In the genomic region with DNA sequence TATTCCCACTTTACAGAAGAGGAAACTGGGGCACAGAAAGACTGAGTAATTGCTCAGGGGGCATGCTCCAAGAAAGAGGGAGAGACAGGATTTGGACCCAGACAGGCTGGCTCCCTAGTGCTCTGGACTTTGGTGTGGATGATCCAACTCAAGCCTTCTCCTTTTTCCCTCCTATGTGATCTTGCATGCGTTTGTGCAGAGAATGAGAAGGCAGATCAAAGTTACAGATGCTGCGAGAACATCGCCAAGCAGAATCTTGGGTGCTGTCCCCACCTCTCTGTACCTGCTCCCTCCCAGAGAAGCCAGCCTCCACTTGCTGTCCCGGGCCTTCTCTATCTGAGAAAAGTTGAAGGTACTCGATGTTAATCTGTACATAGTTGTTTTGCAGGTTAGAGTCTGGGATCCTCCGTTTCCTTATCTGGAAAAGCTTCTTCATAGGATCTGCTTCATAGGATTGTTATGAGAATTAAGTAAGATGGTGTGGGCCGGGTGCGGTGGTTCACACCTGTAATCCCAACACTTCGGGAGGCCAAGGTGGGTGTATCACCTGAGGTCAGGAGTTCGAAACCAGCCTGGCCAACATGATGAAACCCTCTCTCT, we compare ENCODE assay signal across 9 cellular contexts. TPM values are rescaled to one million over a fixed set of nuclear protein-coding genes. Genes with fewer than 3 reads are reported as not detected.
DNase-seq lines count a peak whose midpoint lies in the region; ATAC-seq and TF ChIP-seq lines count a peak whose summit lies in the region.
"Had no signal": no experiment of that assay in that cellular context is flagged by ENCODE, and none has a peak within 500 bp of the region (broad histone marks: within the 10 kb centered on the region; RNA-seq: fewer than 3 reads in every experiment).

No MANE protein-coding gene starts in this region.

- no peak for TF ChIP-seq CTCF in ascending aorta (IDR thresholded peaks at IDR 0.05)

- no peaks in the 10 kb centered on the region for H3K9me3 ChIP-seq in ascending aorta
- no peaks in the 10 kb centered on the region for H3K9me3 ChIP-seq in muscle layer of colon (ENCODE audit: low read length)

- intact Hi-C loops in ascending aorta (cut with DNase I): loop anchor here (5.0 to 10.0 kb wide), 2 partner anchors 71 to 504 kb away; no protein-coding TSS in a partner anchor

- peak overlapping the region; percentile 34 for H3K27ac Mint-ChIP-seq in stimulated activated naive CD8-positive, alpha-beta T cell treated with anti-CD3 and anti-CD28 coated beads, Interleukin-15, Interleukin-2, amounts not matched to agents 100 ng/mL and 50 ng/mL, for 24 hours

- H3K4me3 ChIP-seq in ascending aorta (peak overlapping the region; percentile 95 to 99), muscle layer of colon (ENCODE audit: low read depth in 1 of 2, low read length in 2 of 2) (peak overlapping the region in 1 of 2 donors; percentile 73)

- no peak for ATAC-seq in stimulated activated naive CD8-positive, alpha-beta T cell treated with anti-CD3 and anti-CD28 coated beads, Interleukin-15, Interleukin-2, amounts not matched to agents 100 U/mL and 50 U/mL, for 24 hours
- ATAC-seq in GM21737 (IDR thresholded peaks at IDR 0.05; ENCODE audit: unreplicated experiment) (no peak), HG02885 (IDR thresholded peaks at IDR 0.05; ENCODE audit: poor library complexity, unreplicated experiment) (no peak)

- no peaks in the 10 kb centered on the region for H3K9me3 Mint-ChIP-seq in stimulated activated naive CD8-positive, alpha-beta T cell treated with anti-CD3 and anti-CD28 coated beads, Interleukin-15, Interleukin-2, amounts not matched to agents 100 ng/mL and 50 ng/mL, for 24 hours

- peaks cover 0 to 3% of the 10 kb centered on the region in 2 donors for H3K4me1 ChIP-seq in ascending aorta
- H3K4me1 ChIP-seq in muscle layer of colon (ENCODE audit: insufficient read depth, low read length): peaks cover 17% of the 10 kb centered on the region

- no peaks in the 10 kb centered on the region for H3K36me3 ChIP-seq in ascending aorta
- H3K36me3 ChIP-seq in muscle layer of colon (ENCODE audit: insufficient read depth, low read length): no peaks in the 10 kb centered on the region

- H3K4me1 Mint-ChIP-seq in stimulated activated naive CD8-positive, alpha-beta T cell treated with anti-CD3 and anti-CD28 coated beads, Interleukin-15, Interleukin-2, amounts not matched to agents 100 ng/mL and 50 ng/mL, for 24 hours (ENCODE audit: low read depth): peaks cover 29% of the 10 kb centered on the region

- peak overlapping the region in 1 of 2 donors; percentile 88 for H3K27ac ChIP-seq in ascending aorta
- H3K27ac ChIP-seq in muscle layer of colon (ENCODE audit: low read depth, low read length): peak overlapping the region; percentile 79

- TF ChIP-seq POLR2A in erythroblast (IDR thresholded peaks at IDR 0.05; ENCODE audit: low read length): no peak

- peak overlapping the region; percentile 84 for H3K4me3 Mint-ChIP-seq in stimulated activated naive CD8-positive, alpha-beta T cell treated with anti-CD3 and anti-CD28 coated beads, Interleukin-15, Interleukin-2, amounts not matched to agents 100 ng/mL and 50 ng/mL, for 24 hours

- H3K36me3 Mint-ChIP-seq in stimulated activated naive CD8-positive, alpha-beta T cell treated with anti-CD3 and anti-CD28 coated beads, Interleukin-15, Interleukin-2, amounts not matched to agents 100 ng/mL and 50 ng/mL, for 24 hours (ENCODE audit: low read depth): peaks cover 4% of the 10 kb centered on the region

- peak overlapping the region; percentile 61 for H3K9ac ChIP-seq in muscle layer of colon (ENCODE audit: low read length)

- DNase-seq in stimulated activated naive CD8-positive, alpha-beta T cell treated with anti-CD3 and anti-CD28 coated beads, Interleukin-15, Interleukin-2, amounts not matched to agents 100 U/mL and 50 U/mL, for 24 hours: no peak
- no peak for DNase-seq in ascending aorta (ENCODE audit: low spot score in 2 of 2)
- DNase-seq in AG08396 (ENCODE audit: low spot score): no peak
- DNase-seq in erythroblast (lab: John Stamatoyannopoulos, UW): no peak
- DNase-seq: NCI-H226 had no signal

- no peaks in the 10 kb centered on the region for H3K27me3 Mint-ChIP-seq in stimulated activated naive CD8-positive, alpha-beta T cell treated with anti-CD3 and anti-CD28 coated beads, Interleukin-15, Interleukin-2, amounts not matched to agents 100 ng/mL and 50 ng/mL, for 24 hours

- H3K27me3 ChIP-seq in ascending aorta (no peaks in the 10 kb centered on the region), muscle layer of colon (ENCODE audit: control insufficient read depth in 1 of 2, insufficient read depth in 2 of 2, low read length in 2 of 2) (no peaks in the 10 kb centered on the region)

RNA-seq across cellular contexts. Expression of a gene that starts 10.2 kb away (rescaled TPM):
- 8.8 TPM for total RNA-seq in ascending aorta
